Comparison of ENCODE assay signal across 30 cellular contexts in genomic region chr1:167584581-167584980, GRCh38.
"Had no signal": no experiment of that assay in that cellular context is flagged by ENCODE, and none has a peak within 500 bp of the region (broad histone marks: within the 10 kb centered on the region; RNA-seq: fewer than 3 reads in every experiment).

No MANE protein-coding gene starts in this region.

- H3K4me1 Mint-ChIP-seq: activated CD8-positive, alpha-beta memory T cell treated with anti-CD3 and anti-CD28 coated beads, Interleukin-2, amount 10 ng/mL, durations not matched to agents 7 days and 5 days; central memory CD8-positive, alpha-beta T cell; T-cell had no signal

- H3K4me1 ChIP-seq: esophagus squamous epithelium had no signal

- H3K4me3 Mint-ChIP-seq: activated B cell treated with CpG ODN at 0.5 μM for 24 hours; activated CD8-positive, alpha-beta memory T cell treated with anti-CD3 and anti-CD28 coated beads, Interleukin-2, amount 10 ng/mL, durations not matched to agents 7 days and 5 days; activated CD8-positive, alpha-beta T cell treated with anti-CD3 and anti-CD28 coated beads, Interleukin-2, amount 10 ng/mL, durations not matched to agents 7 days and 5 days; activated naive CD8-positive, alpha-beta T cell; activated T-helper 1 cell treated with anti-CD3 and anti-CD28 coated beads, Interleukin-12 subunit alpha, Interleukin-12 subunit beta, Interleukin-2, Interleukin-4 antibody, amounts not matched to agents 30 ng/mL and 10 ng/mL and 1 ng/mL, durations not matched to agents 14 hours and 24 hours and 36 hours; central memory CD8-positive, alpha-beta T cell; T-cell; T-helper 1 cell treated with Interleukin-12 subunit alpha and Interleukin-12 subunit beta and Interleukin-4 antibody, amounts not matched to agents 30 μg/mL and 1 μg/mL, for 36 hours; T-helper 2 cell treated with Interferon-gamma antibody and Interleukin-4, amounts not matched to agents 5 μg/mL and 100 μg/mL, for 36 hours had no signal

- H3K36me3 ChIP-seq: brain microvascular endothelial cell, esophagus squamous epithelium, WERI-Rb-1 had no signal

- H3K36me3 Mint-ChIP-seq: activated CD8-positive, alpha-beta memory T cell treated with anti-CD3 and anti-CD28 coated beads, Interleukin-2, amount 10 ng/mL, durations not matched to agents 7 days and 5 days; T-cell had no signal

- H3K27ac Mint-ChIP-seq: activated B cell treated with CpG ODN at 0.5 μM for 24 hours; activated CD8-positive, alpha-beta memory T cell treated with anti-CD3 and anti-CD28 coated beads, Interleukin-2, amount 10 ng/mL, durations not matched to agents 7 days and 5 days; activated CD8-positive, alpha-beta T cell treated with anti-CD3 and anti-CD28 coated beads, Interleukin-2, amount 10 ng/mL, durations not matched to agents 7 days and 5 days; activated naive CD8-positive, alpha-beta T cell; activated T-helper 1 cell treated with anti-CD3 and anti-CD28 coated beads, Interleukin-12 subunit alpha, Interleukin-12 subunit beta, Interleukin-2, Interleukin-4 antibody, amounts not matched to agents 30 ng/mL and 10 ng/mL and 1 ng/mL, durations not matched to agents 14 hours and 24 hours and 36 hours; activated T-helper 2 cell treated with anti-CD3 and anti-CD28 coated beads, Interferon-gamma antibody, Interleukin-2, Interleukin-4, amounts not matched to agents 10 μg/mL and 5 μg/mL and 100 μg/mL, durations not matched to agents 14 hours and 24 hours and 36 hours; T-cell; T-helper 1 cell treated with Interleukin-12 subunit alpha and Interleukin-12 subunit beta and Interleukin-4 antibody, amounts not matched to agents 30 μg/mL and 1 μg/mL, for 36 hours; T-helper 2 cell treated with Interferon-gamma antibody and Interleukin-4, amounts not matched to agents 5 μg/mL and 100 μg/mL, for 36 hours had no signal

- H3K27me3 Mint-ChIP-seq: activated B cell treated with CpG ODN at 0.5 μM for 24 hours; central memory CD8-positive, alpha-beta T cell had no signal

- H3K9me3 ChIP-seq: esophagus squamous epithelium had no signal

- ATAC-seq: activated CD4-positive, CD25-positive, alpha-beta regulatory T cell treated with anti-CD3 and anti-CD28 coated beads, Interleukin-2, amount 50 U/mL, for 24 hours; activated CD8-positive, alpha-beta memory T cell treated with anti-CD3 and anti-CD28 coated beads, Interleukin-2, amount 10 ng/mL, durations not matched to agents 7 days and 5 days; activated CD8-positive, alpha-beta T cell treated with anti-CD3 and anti-CD28 coated beads, Interleukin-2, amount 10 ng/mL, durations not matched to agents 7 days and 5 days; T-cell had no signal

- H3K9me3 Mint-ChIP-seq: activated B cell treated with CpG ODN at 0.5 μM for 24 hours; activated T-helper 1 cell treated with anti-CD3 and anti-CD28 coated beads, Interleukin-12 subunit alpha, Interleukin-12 subunit beta, Interleukin-2, Interleukin-4 antibody, amounts not matched to agents 30 ng/mL and 10 ng/mL and 1 ng/mL, durations not matched to agents 14 hours and 24 hours and 36 hours; activated T-helper 2 cell treated with anti-CD3 and anti-CD28 coated beads, Interferon-gamma antibody, Interleukin-2, Interleukin-4, amounts not matched to agents 10 μg/mL and 5 μg/mL and 100 μg/mL, durations not matched to agents 14 hours and 24 hours and 36 hours; central memory CD8-positive, alpha-beta T cell; T-cell; T-helper 1 cell treated with Interleukin-12 subunit alpha and Interleukin-12 subunit beta and Interleukin-4 antibody, amounts not matched to agents 30 μg/mL and 1 μg/mL, for 36 hours; T-helper 2 cell treated with Interferon-gamma antibody and Interleukin-4, amounts not matched to agents 5 μg/mL and 100 μg/mL, for 36 hours had no signal

- DNase-seq: activated B cell treated with CpG ODN at 0.5 μM for 24 hours; activated CD4-positive, alpha-beta T cell treated with anti-CD3 and anti-CD28 coated beads for 48 hours; activated CD4-positive, alpha-beta T cell treated with anti-CD3 and anti-CD28 coated beads, Interleukin-2, amount 50 U/mL, for 1 hour; activated CD4-positive, alpha-beta T cell treated with anti-CD3 and anti-CD28 coated beads, Interleukin-2, amount 50 U/mL, for 48 hours; activated CD8-positive, alpha-beta memory T cell treated with anti-CD3 and anti-CD28 coated beads, Interleukin-2, amount 10 ng/mL, durations not matched to agents 7 days and 5 days; activated CD8-positive, alpha-beta memory T cell treated with anti-CD3 and anti-CD28 coated beads, Interleukin-2, amount 50 U/mL, for 4 hours; activated CD8-positive, alpha-beta T cell treated with anti-CD3 and anti-CD28 coated beads, Interleukin-2, amount 10 ng/mL, durations not matched to agents 7 days and 5 days; activated effector memory CD4-positive, alpha-beta T cell treated with anti-CD3 and anti-CD28 coated beads, Interleukin-2, amount 50 U/mL, for 16 hours; activated naive CD4-positive, alpha-beta T cell treated with anti-CD3 and anti-CD28 coated beads, Interleukin-2, amount 50 U/mL, for 16 hours; activated T-cell treated with anti-CD3 and anti-CD28 coated beads, Interleukin-2, amount 50 U/mL, for 1 hour; activated T-cell treated with anti-CD3 and anti-CD28 coated beads, Interleukin-2, amount 50 U/mL, for 48 hours; amniotic stem cell; anterior cingulate cortex; brain microvascular endothelial cell; cortex of kidney; effector CD8-positive, alpha-beta T cell; esophagus squamous epithelium; foreskin fibroblast; head of caudate nucleus; T-cell; T1000; WERI-Rb-1 had no signal

- H3K27me3 ChIP-seq: brain microvascular endothelial cell, esophagus squamous epithelium had no signal

- H3K27ac ChIP-seq: brain microvascular endothelial cell, epithelial cell of prostate, esophagus squamous epithelium, WERI-Rb-1 had no signal

- H3K4me3 ChIP-seq: esophagus squamous epithelium had no signal
